Comparison of ENCODE assay signal across 18 cellular contexts in genomic region chr3:19970289-19970688, GRCh38. TPM values are rescaled to one million over a fixed set of nuclear protein-coding genes. Genes with fewer than 3 reads are reported as not detected.
DNase-seq lines count a peak whose midpoint lies in the region; ATAC-seq and TF ChIP-seq lines count a peak whose summit lies in the region.
"Had no signal": no experiment of that assay in that cellular context is flagged by ENCODE, and none has a peak within 500 bp of the region (broad histone marks: within the 10 kb centered on the region; RNA-seq: fewer than 3 reads in every experiment).

No MANE protein-coding gene starts in this region.

- peaks cover 38% of the 10 kb centered on the region for H3F3A ChIP-seq in PC-9 (ENCODE audit: insufficient read depth, low read depth)

- H3K9me2 ChIP-seq in PC-9 (ENCODE audit: insufficient read depth): no peaks in the 10 kb centered on the region

- no peaks in the 10 kb centered on the region for H3K27me3 ChIP-seq in CD4-positive, alpha-beta T cell (ENCODE audit: control insufficient read depth, insufficient read depth, low read length)
- H3K27me3 ChIP-seq in PC-9 (ENCODE audit: insufficient read depth, low read depth): no peaks in the 10 kb centered on the region
- H3K27me3 ChIP-seq: BLaER1, Peyer's patch had no signal

- H3K27ac Mint-ChIP-seq in CD4-positive, alpha-beta T cell: peak overlapping the region; percentile 61

- CTCF ChIA-PET in CD4-positive, alpha-beta T cell (lab: Charles Lee): no interaction called here
- CTCF ChIA-PET in PC-9 (lab: Charles Lee): no interaction called here

- POLR2A ChIA-PET in CD4-positive, alpha-beta T cell (lab: Charles Lee): no interaction called here
- POLR2A ChIA-PET in PC-9 (lab: Charles Lee; ENCODE audit: unreplicated experiment): no interaction called here

- H3K9me3 Mint-ChIP-seq in CD4-positive, alpha-beta T cell: no peaks in the 10 kb centered on the region
- H3K9me3 Mint-ChIP-seq: CD8-positive, alpha-beta T cell had no signal

- ATAC-seq in CD4-positive, alpha-beta T cell (ENCODE audit: poor library complexity): no peak
- ATAC-seq: CD8-positive, alpha-beta T cell; HepG2 had no signal

- H3K36me3 Mint-ChIP-seq in CD4-positive, alpha-beta T cell (ENCODE audit: low read depth): peaks cover 77% of the 10 kb centered on the region

- H3K4me2 ChIP-seq in PC-9: no peak overlapping the region
- H3K4me2 ChIP-seq: BLaER1 had no signal

- no peak overlapping the region for H2AFZ ChIP-seq in PC-9

- no peaks in the 10 kb centered on the region for H3K27me3 Mint-ChIP-seq in CD4-positive, alpha-beta T cell

- peaks cover 51% of the 10 kb centered on the region for H3K4me1 Mint-ChIP-seq in CD4-positive, alpha-beta T cell (ENCODE audit: low read depth)

- DNase-seq in CD4-positive, alpha-beta T cell: no peak
- DNase-seq in PC-9: no peak
- DNase-seq in fibroblast of pulmonary artery (ENCODE audit: low read depth): peak; percentile 21
- DNase-seq in kidney tubule cell (ENCODE audit: low spot score): peak; percentile 10
- no peak for DNase-seq in activated CD4-positive, alpha-beta T cell treated with anti-CD3 and anti-CD28 coated beads, Interleukin-2, amount 50 U/mL, for 1 hour
- no peak for DNase-seq in occipital lobe (lab: John Stamatoyannopoulos, UW)
- DNase-seq in amniotic stem cell (lab: John Stamatoyannopoulos, UW): no peak
- DNase-seq: CD8-positive, alpha-beta T cell; DMS53; EL; GOT3; KG1; NCI-H1694 treated with DMSO at 0.1 percent for 48 hours; Peyer's patch had no signal

- H3K4me1 ChIP-seq in PC-9 (replicated peaks; ENCODE audit: insufficient read depth): peaks cover 33% of the 10 kb centered on the region
- H3K4me1 ChIP-seq: Peyer's patch had no signal

- no peak overlapping the region for H3K4me3 ChIP-seq in PC-9
- no peak overlapping the region for H3K4me3 ChIP-seq in fibroblast of pulmonary artery (replicated peaks; ENCODE audit: low read depth, low read length)
- H3K4me3 ChIP-seq: BLaER1, Peyer's patch had no signal

- H3K9me3 ChIP-seq in CD4-positive, alpha-beta T cell (ENCODE audit: control insufficient read depth, low read length): no peaks in the 10 kb centered on the region
- H3K9me3 ChIP-seq in PC-9 (ENCODE audit: insufficient read depth, low read depth): no peaks in the 10 kb centered on the region
- H3K9me3 ChIP-seq: Peyer's patch had no signal

- H3K79me2 ChIP-seq in PC-9 (ENCODE audit: low read depth): peaks cover 81% of the 10 kb centered on the region

- TF ChIP-seq CTCF in CD4-positive, alpha-beta T cell (IDR thresholded peaks at IDR 0.05): no peak
- TF ChIP-seq CTCF in PC-9 (conservative IDR thresholded peaks at IDR 0.05): no peak
- no peak for TF ChIP-seq CTCF in fibroblast of pulmonary artery (IDR thresholded peaks at IDR 0.05; ENCODE audit: low read length, missing control alignments)

- no peak overlapping the region for H3K4me3 Mint-ChIP-seq in CD4-positive, alpha-beta T cell
- H3K4me3 Mint-ChIP-seq: CD8-positive, alpha-beta T cell had no signal

- no TSS peak for BruUV-seq in PC-9 (replicated peaks; lab: Mats Ljungman, UMichigan)

- peaks cover 72% of the 10 kb centered on the region for H4K20me1 ChIP-seq in PC-9 (ENCODE audit: insufficient read depth)

- intact Hi-C loops in CD4-positive, alpha-beta T cell (cut with DNase I, micrococcal nuclease): no loop called here
- intact Hi-C loops in PC-9 (cut with micrococcal nuclease; ENCODE audit: unreplicated experiment): loop anchor here (5.0 kb wide), 1 partner anchor 72 kb away; the partner anchor contains the start of gene KAT2B

- H3K27ac ChIP-seq in CD4-positive, alpha-beta T cell (ENCODE audit: low read depth, low read length): no peak overlapping the region
- peak overlapping the region; percentile 55 for H3K27ac ChIP-seq in PC-9
- H3K27ac ChIP-seq: BLaER1, Peyer's patch had no signal

- peaks cover 21% of the 10 kb centered on the region for H3K36me3 ChIP-seq in PC-9 (ENCODE audit: low read depth)

RNA-seq across cellular contexts. Expression of gene RAB5A, which starts 23.4 kb away (rescaled TPM):
- total RNA-seq in CD4-positive, alpha-beta T cell: 100 to 1,000 TPM; 120 to 125 TPM
- total RNA-seq in PC-9 (2021): 62.7 and 65.1 TPM in 2 replicates
- 62.9 TPM for total RNA-seq in occipital lobe

RNA-seq across cellular contexts. Expression of gene EFHB, which starts 36.3 kb away (rescaled TPM):
- 1 to 10 TPM in 1 of 2 experiments, under 1 TPM in 1; 0.99 to 1.2 TPM for total RNA-seq in CD4-positive, alpha-beta T cell
- total RNA-seq in PC-9 (2021) (1.5 and 2.8 TPM in 2 replicates), occipital lobe (not detected)
- total RNA-seq: A673 had no signal

RNA-seq across cellular contexts. Expression of gene PP2D1, which starts 41.8 kb away (rescaled TPM):
- not detected for total RNA-seq in CD4-positive, alpha-beta T cell
- total RNA-seq in PC-9 (2021) (not detected in 2 replicates), occipital lobe (not detected)
- total RNA-seq: A673; CD8-positive, alpha-beta T cell; HepG2; NCI-H460; Peyer's patch had no signal

Comparison
In these comparisons a context has a peak if more than half of its experiments do, and no peak if none do; other contexts are left out.
1. DNase-seq: peak in fibroblast of pulmonary artery (single experiment) and kidney tubule cell (single experiment); none in CD4-positive, alpha-beta T cell (0 of 10), PC-9 (0 of 2), activated CD4-positive, alpha-beta T cell treated with anti-CD3 and anti-CD28 coated beads, Interleukin-2, amount 50 U/mL, for 1 hour (single experiment), occipital lobe (single experiment) and amniotic stem cell (single experiment).